In the genomic region with DNA sequence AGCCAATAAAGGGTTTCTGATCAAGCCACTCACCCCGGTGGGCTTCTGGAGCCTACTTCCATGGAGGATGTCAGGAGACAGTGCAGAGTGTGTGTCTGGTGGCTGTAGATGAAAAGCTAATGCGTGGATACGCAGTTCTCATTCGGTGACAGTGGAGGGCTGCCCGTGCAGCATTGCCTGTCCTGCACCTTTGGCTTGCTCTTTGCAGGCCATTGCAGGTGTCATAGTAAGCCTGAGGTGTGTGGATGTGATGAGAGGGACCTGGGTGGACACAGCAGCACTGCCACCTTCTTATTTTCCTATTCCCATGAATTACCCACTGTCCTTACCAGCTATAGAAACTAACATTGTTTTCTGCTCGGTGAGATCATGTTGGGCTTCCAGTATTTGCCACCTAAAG, we compare ENCODE assay signal across 4 cellular contexts.
"Had no signal": no experiment of that assay in that cellular context is flagged by ENCODE, and none has a peak within 500 bp of the region (broad histone marks: within the 10 kb centered on the region; RNA-seq: fewer than 3 reads in every experiment).

No MANE protein-coding gene starts in this region.

- H3K27ac Mint-ChIP-seq: GM23338, H9, IgD-negative memory B cell had no signal

- ATAC-seq: GM23338 had no signal

- H3K27me3 Mint-ChIP-seq: IgD-negative memory B cell had no signal

- H3K4me2 ChIP-seq: GM23338 had no signal

- H2AFZ ChIP-seq: GM23338 had no signal

- H3K36me3 Mint-ChIP-seq: IgD-negative memory B cell had no signal

- H3K9me3 Mint-ChIP-seq: GM23338, H9 had no signal

- H3K4me3 ChIP-seq: GM23338 had no signal

- H3K4me1 Mint-ChIP-seq: IgD-negative memory B cell had no signal

- DNase-seq: H9, HCEC 1CT had no signal

- H3K4me3 Mint-ChIP-seq: GM23338, H9, IgD-negative memory B cell had no signal
